8 cellular contexts compared by ENCODE assay signal in genomic region chr15:44536298-44536961, GRCh38. TPM values are rescaled to one million over a fixed set of nuclear protein-coding genes. Genes with fewer than 3 reads are reported as not detected.
DNase-seq lines count a peak whose midpoint lies in the region; ATAC-seq and TF ChIP-seq lines count a peak whose summit lies in the region.

No MANE protein-coding gene starts in this region.

- H3K27ac Mint-ChIP-seq in naive B cell, result peak overlapping the region; percentile 83 to 97 (median 94)

- peak overlapping the region; percentile 87 to 97 (median 95) for H3K4me3 Mint-ChIP-seq in naive B cell

- H3K9me3 Mint-ChIP-seq in naive B cell, result no peaks in the 10 kb centered on the region

- peak overlapping the region; percentile 93 for H3K27ac ChIP-seq in WERI-Rb-1

- TF ChIP-seq CTCF in GM13977 (IDR thresholded peaks at IDR 0.05; ENCODE audit: extremely low read depth, insufficient read depth, missing control alignments) (peak; percentile 45), WERI-Rb-1 (IDR thresholded peaks at IDR 0.05; ENCODE audit: low read depth, low read length) (peak; percentile 62), fibroblast of mammary gland (conservative IDR thresholded peaks at IDR 0.05; ENCODE audit: control insufficient read depth, insufficient read depth, low read depth, low read length) (peak; percentile 41)

- H3K4me3 ChIP-seq in WERI-Rb-1 (ENCODE audit: low read depth, low read length) (peak overlapping the region; percentile 95), fibroblast of mammary gland (ENCODE audit: control insufficient read depth, low read depth, low read length) (peak overlapping the region; percentile 65)

- H3K27me3 ChIP-seq in WERI-Rb-1 (ENCODE audit: insufficient read depth, low read depth, severe bottlenecking), result no peaks in the 10 kb centered on the region

- no peaks in the 10 kb centered on the region for H3K27me3 Mint-ChIP-seq in naive B cell

- H3K4me1 Mint-ChIP-seq in naive B cell, result peaks cover 27 to 53% (median 37%) of the 10 kb centered on the region in 3 donors

- peak; percentile 80 to 86 for DNase-seq in AML-193 (lab: John Stamatoyannopoulos, UW)
- DNase-seq in GM13977 (ENCODE audit: low spot score), result no peak
- peak; percentile 83 for DNase-seq in NCI-H1092 (lab: John Stamatoyannopoulos, UW)
- DNase-seq in WERI-Rb-1, result peak; percentile 91
- peak; percentile 58 for DNase-seq in fibroblast of mammary gland (ENCODE audit: low read depth)
- DNase-seq in naive B cell, result no peak
- DNase-seq in DMS 273 treated with DMSO at 0.1 percent for 48 hours (lab: John Stamatoyannopoulos, UW), result no peak

- H3K9me3 ChIP-seq in WERI-Rb-1 (ENCODE audit: severe bottlenecking), result no peaks in the 10 kb centered on the region

- H3K36me3 ChIP-seq in WERI-Rb-1, result peaks cover 19% of the 10 kb centered on the region

- in situ Hi-C loops in GM13977 (cut with MboI; ENCODE audit: low pct_unique_long_range_greater_than_20kb, low sequenced_read_pairs, unreplicated experiment), result no loop called here

- H3K36me3 Mint-ChIP-seq in naive B cell, result peaks cover 0 to 3% of the 10 kb centered on the region in 2 donors

- peak; percentile 61 for ATAC-seq in HG02678 (IDR thresholded peaks at IDR 0.05; ENCODE audit: unreplicated experiment)
- peak; percentile 55 to 59 for ATAC-seq in naive B cell (ENCODE audit: low read depth in 2 of 2)

RNA-seq across cellular contexts. Expression of gene EIF3J, which starts 0.5 kb away (rescaled TPM):
- polyA plus RNA-seq in naive B cell (ENCODE audit: low read depth in 6 of 6), result 10 to 100 TPM in 5 of 6 donors, 1 to 10 TPM in 1; 9.3 to 22.5 (median 13.1) TPM

Comparison
In these comparisons a context has a peak if more than half of its experiments do, and no peak if none do; other contexts are left out.
1. DNase-seq: peak in AML-193 (2 of 2), NCI-H1092 (single experiment), WERI-Rb-1 (single experiment) and fibroblast of mammary gland (single experiment); none in GM13977 (single experiment), naive B cell (single experiment) and DMS 273 treated with DMSO at 0.1 percent for 48 hours (single experiment).
2. Peak in every context shown above with its lines, with median percentiles within 50 percentile points of each other: CTCF ChIP-seq.